In the genomic region with DNA sequence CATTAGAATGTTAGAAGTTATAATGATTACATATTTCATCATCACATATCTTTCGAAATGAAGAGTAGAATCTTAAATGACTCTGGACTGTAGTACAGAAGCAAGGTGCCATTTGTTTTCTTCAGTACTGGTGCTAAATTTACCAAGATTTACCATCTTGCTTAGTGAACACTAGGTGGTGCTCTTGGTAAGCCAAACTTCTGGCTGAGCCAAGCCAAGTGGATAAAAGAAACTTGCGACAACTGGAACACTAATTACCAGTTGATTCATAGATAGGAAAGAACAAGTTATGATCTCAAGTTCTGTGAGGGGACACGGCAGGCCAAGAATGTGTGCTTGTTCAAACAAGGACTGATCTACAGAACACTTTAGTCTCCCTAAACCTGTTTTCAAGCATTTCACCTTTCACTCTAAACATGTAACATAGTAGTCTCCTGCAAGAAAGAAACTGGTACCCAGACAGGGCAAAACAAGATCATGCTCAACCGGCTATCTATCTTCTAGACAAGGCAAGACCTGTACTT, we compare ENCODE assay signal across 8 cellular contexts. TPM values are rescaled to one million over a fixed set of nuclear protein-coding genes. Genes with fewer than 3 reads are reported as not detected.
DNase-seq lines count a peak whose midpoint lies in the region; FAIRE-seq and TF ChIP-seq lines count a peak whose summit lies in the region.

No MANE protein-coding gene starts in this region.

- in situ Hi-C loops in brain microvascular endothelial cell (cut with HindIII; ENCODE audit: low pct_ligation_motif_present, low sequenced_read_pairs) = no loop called here

- H3K36me3 ChIP-seq in H7 (replicated peaks; ENCODE audit: control insufficient read depth, insufficient read depth, low read length) = no peaks in the 10 kb centered on the region
- peaks cover 4% of the 10 kb centered on the region for H3K36me3 ChIP-seq in brain microvascular endothelial cell (replicated peaks)
- H3K36me3 ChIP-seq in spleen = peaks cover 0 to 34% (median 5%) of the 10 kb centered on the region in 6 donors

- TF ChIP-seq CTCF in brain microvascular endothelial cell (IDR thresholded peaks at IDR 0.05; ENCODE audit: low read depth, low read length, missing control alignments) (peak; percentile 74), spleen (IDR thresholded peaks at IDR 0.05 in 8 of 11, conservative IDR thresholded peaks at IDR 0.05 in 3 of 11) (peak; percentile 37 to 85 (median 79))

- H3K4me3 ChIP-seq in H7 (ENCODE audit: insufficient read depth, low read depth, low read length) (no peak overlapping the region), brain microvascular endothelial cell (ENCODE audit: low read depth, low read length) (no peak overlapping the region), spleen (no peak overlapping the region)

- intact Hi-C loops in spleen (cut with DNase I; ENCODE audit: low total_unique reads) = no loop called here

- H3K27ac Mint-ChIP-seq in immature natural killer cell = peak overlapping the region in 1 of 6 donors; percentile 31

- no peaks in the 10 kb centered on the region for H3K9me3 ChIP-seq in spleen

- WGBS in spleen, 5 donors = 18 to 31% (median 21%) methylated on average over 4 of the region's 4 CpGs

- peaks cover 5 to 24% (median 7%) of the 10 kb centered on the region in 6 donors for H3K4me1 ChIP-seq in spleen

- no peak overlapping the region for H3K27ac ChIP-seq in brain microvascular endothelial cell
- no peak overlapping the region for H3K27ac ChIP-seq in spleen

- H3K4me1 Mint-ChIP-seq in immature natural killer cell = peaks cover 3 to 7% of the 10 kb centered on the region in 2 donors

- FAIRE-seq in A204.1 (lab: Jason Lieb, UNC) (peak; percentile 97), RCC 7860 (lab: Jason Lieb, UNC) (peak; percentile 89)

- no peaks in the 10 kb centered on the region for H3K9me3 Mint-ChIP-seq in immature natural killer cell

- H3K27me3 ChIP-seq in H7 (ENCODE audit: control insufficient read depth, insufficient read depth, low read length) = no peaks in the 10 kb centered on the region
- H3K27me3 ChIP-seq in brain microvascular endothelial cell (replicated peaks) = no peaks in the 10 kb centered on the region
- no peaks in the 10 kb centered on the region for H3K27me3 ChIP-seq in spleen (replicated peaks in 1 of 7)

- peaks cover 2 to 9% (median 4%) of the 10 kb centered on the region in 3 donors for H3K36me3 Mint-ChIP-seq in immature natural killer cell

- TF ChIP-seq POLR2A in spleen (IDR thresholded peaks at IDR 0.05) = no peak

- H3K27me3 Mint-ChIP-seq in immature natural killer cell (ENCODE audit: low read depth in 3 of 3) = peaks cover 0 to 3% (median 2%) of the 10 kb centered on the region in 3 donors

- H3K4me3 Mint-ChIP-seq in immature natural killer cell = no peak overlapping the region

- DNase-seq in GM03348 (ENCODE audit: low spot score) = peak; percentile 74
- DNase-seq in H7 = peak; percentile 43
- DNase-seq in LoVo (ENCODE audit: low spot score) = peak; percentile 71
- peak; percentile 74 for DNase-seq in RCC 7860 (ENCODE audit: low spot score)
- peak; percentile 34 for DNase-seq in brain microvascular endothelial cell
- DNase-seq in immature natural killer cell = peak; percentile 39 to 57 (median 41)
- no peak for DNase-seq in spleen

RNA-seq across cellular contexts. Expression of gene SPRTN, which starts 19.8 kb away (rescaled TPM):
- total RNA-seq in H7 (2014; rRNA removed; shearing (Covaris generic)) = 12.2 and 14.9 TPM in 2 replicates
- polyA plus RNA-seq in immature natural killer cell (10 to 100 TPM; 22.5 to 28.2 (median 25.0) TPM), spleen (1 to 10 TPM; 3.1 to 5.7 (median 3.2) TPM)
- total RNA-seq in spleen = 10 to 100 TPM; 10.8 to 28.7 (median 14.0) TPM

RNA-seq across cellular contexts. Expression of gene EXOC8, which starts 20.2 kb away (rescaled TPM):
- 10.6 and 13.7 TPM in 2 replicates for total RNA-seq in H7 (2014; rRNA removed; shearing (Covaris generic))
- polyA plus RNA-seq in immature natural killer cell = 1 to 10 TPM; 1.6 to 2.6 (median 2.0) TPM
- 10 to 100 TPM; 19.3 to 23.6 (median 21.3) TPM for total RNA-seq in spleen
- polyA plus RNA-seq in spleen = 1 to 10 TPM; 4.7 to 6.9 (median 4.7) TPM
